ENCODE assay signal across 28 cellular contexts in genomic region chr2:168952424-168952823, GRCh38. TPM values are rescaled to one million over a fixed set of nuclear protein-coding genes. Genes with fewer than 3 reads are reported as not detected.
DNase-seq lines count a peak whose midpoint lies in the region; ATAC-seq, FAIRE-seq and TF ChIP-seq lines count a peak whose summit lies in the region.
"Had no signal": no experiment of that assay in that cellular context is flagged by ENCODE, and none has a peak within 500 bp of the region (broad histone marks: within the 10 kb centered on the region; RNA-seq: fewer than 3 reads in every experiment).

No MANE protein-coding gene starts in this region.

- peaks cover 9% of the 10 kb centered on the region for H3K36me3 Mint-ChIP-seq in endodermal cell (ENCODE audit: low read depth)

- H3K4me1 Mint-ChIP-seq in endodermal cell, result peaks cover 2% of the 10 kb centered on the region
- H3K4me1 Mint-ChIP-seq: CD8-positive, alpha-beta memory T cell had no signal

- peaks cover 60% of the 10 kb centered on the region for H3K9me3 ChIP-seq in endodermal cell (ENCODE audit: control insufficient read depth, low read length)
- no peaks in the 10 kb centered on the region for H3K9me3 ChIP-seq in small intestine (ENCODE audit: control insufficient read depth, low read depth)
- no peaks in the 10 kb centered on the region for H3K9me3 ChIP-seq in BE2C

- no peak overlapping the region for H3K27ac Mint-ChIP-seq in endodermal cell
- H3K27ac Mint-ChIP-seq: CD4-positive, alpha-beta T cell; CD8-positive, alpha-beta memory T cell had no signal

- FAIRE-seq in A204.1 (lab: Jason Lieb, UNC) (peak; percentile 30), small intestine (lab: Jason Lieb, UNC) (peak; percentile 36)
- FAIRE-seq: GM12878, GM12892, GM18507 had no signal

- H3K27me3 Mint-ChIP-seq in endodermal cell (ENCODE audit: insufficient read depth), result no peaks in the 10 kb centered on the region

- H3K4me3 Mint-ChIP-seq in endodermal cell, result no peak overlapping the region
- H3K4me3 Mint-ChIP-seq: CD4-positive, alpha-beta T cell; CD8-positive, alpha-beta memory T cell had no signal

- TF ChIP-seq CTCF in endodermal cell (conservative IDR thresholded peaks at IDR 0.05) (no peak), BE2C (IDR thresholded peaks at IDR 0.05; ENCODE audit: low read depth, low read length) (no peak)

- no peak for ATAC-seq in HG02588 (IDR thresholded peaks at IDR 0.05; ENCODE audit: unreplicated experiment)
- ATAC-seq: GM12878 had no signal

- H3K4me3 ChIP-seq in endodermal cell (ENCODE audit: low read length) (peak overlapping the region; percentile 4), small intestine (ENCODE audit: low read depth in 1 of 2, low read length in 2 of 2) (no peak overlapping the region), BE2C (ENCODE audit: low read depth, low read length) (no peak overlapping the region)
- H3K4me3 ChIP-seq: BLaER1 treated with 17β-estradiol and CSF1 and Interleukin-3, amounts not matched to agents 10 nM and 100 nM; GM12878 had no signal

- 92% methylated on average over 1 of the region's 1 CpG; no CpG with 5 or more reads in 1 of the 2 experiments for WGBS in endodermal cell (ENCODE audit: insufficient coverage in 1 of 2, insufficient read length in 1 of 2), 2 experiments
- 86 to 93% (median 92%) methylated on average over 1 of the region's 1 CpG for WGBS in small intestine, 3 donors

- H3K27me3 ChIP-seq in endodermal cell (ENCODE audit: control insufficient read depth, insufficient read depth, low read length, poor library complexity, severe bottlenecking), result no peaks in the 10 kb centered on the region
- no peaks in the 10 kb centered on the region for H3K27me3 ChIP-seq in small intestine (ENCODE audit: control insufficient read depth in 2 of 2, insufficient read depth in 2 of 2, low read length in 2 of 2)
- peaks cover 3% of the 10 kb centered on the region; the same call in 1 of the 2 replicates for H3K27me3 ChIP-seq in BE2C
- H3K27me3 ChIP-seq: BLaER1 treated with 17β-estradiol and CSF1 and Interleukin-3, amounts not matched to agents 10 nM and 100 nM had no signal

- peaks cover 48% of the 10 kb centered on the region for H3K9me3 Mint-ChIP-seq in endodermal cell
- H3K9me3 Mint-ChIP-seq: CD4-positive, alpha-beta T cell had no signal

- no peak overlapping the region for H3K27ac ChIP-seq in endodermal cell (ENCODE audit: low read depth, low read length)
- no peak overlapping the region for H3K27ac ChIP-seq in small intestine (ENCODE audit: low read depth in 1 of 2, low read length in 1 of 2)
- H3K27ac ChIP-seq: 22Rv1; BLaER1 treated with 17β-estradiol and CSF1 and Interleukin-3, amounts not matched to agents 10 nM and 100 nM; C4-2B had no signal

- no peaks in the 10 kb centered on the region for H3K4me1 ChIP-seq in endodermal cell (ENCODE audit: control insufficient read depth, insufficient read depth, low read length)
- no peaks in the 10 kb centered on the region for H3K4me1 ChIP-seq in small intestine (ENCODE audit: control insufficient read depth in 2 of 2, insufficient read depth in 1 of 2, low read depth in 1 of 2, low read length in 1 of 2)
- H3K4me1 ChIP-seq in BE2C, result no peaks in the 10 kb centered on the region
- H3K4me1 ChIP-seq: BLaER1 treated with 17β-estradiol and CSF1 and Interleukin-3, amounts not matched to agents 10 nM and 100 nM had no signal

- H3K36me3 ChIP-seq in endodermal cell (ENCODE audit: control insufficient read depth, insufficient read depth, low read length) (no peaks in the 10 kb centered on the region), small intestine (ENCODE audit: control insufficient read depth in 2 of 2, insufficient read depth in 2 of 2, low read length in 2 of 2) (no peaks in the 10 kb centered on the region), BE2C (no peaks in the 10 kb centered on the region)
- H3K36me3 ChIP-seq: BLaER1 treated with 17β-estradiol and CSF1 and Interleukin-3, amounts not matched to agents 10 nM and 100 nM had no signal

- H3K9ac ChIP-seq in endodermal cell (ENCODE audit: extremely low read depth, low read length, poor library complexity, severe bottlenecking), result no peak overlapping the region
- H3K9ac ChIP-seq: BLaER1 treated with 17β-estradiol and CSF1 and Interleukin-3, amounts not matched to agents 10 nM and 100 nM had no signal

- no peak for DNase-seq in endodermal cell
- DNase-seq in small intestine, result no peak
- DNase-seq in BE2C, result no peak
- DNase-seq: ACHN; CD4-positive, alpha-beta T cell; CD8-positive, alpha-beta memory T cell; COR-L47; DMS 273 treated with DMSO at 0.1 percent for 48 hours; DMS153; DMS53; DMS79; DND-41; EL; GDM1 had no signal

RNA-seq across cellular contexts. Expression of gene G6PC2, which starts 51.3 kb away (rescaled TPM):
- total RNA-seq in endodermal cell, result not detected
- not detected for polyA plus RNA-seq in endodermal cell (2013, experiment 1 of 2)
- not detected for polyA plus RNA-seq in endodermal cell (2013, experiment 2 of 2)
- under 1 TPM in 1 of 3 donors, not detected in 2; 0.12 TPM for polyA plus RNA-seq in small intestine
- not detected for polyA plus RNA-seq in BE2C (2012; ENCODE audit: insufficient read depth, insufficient read length, low read depth)
- total RNA-seq: A172; A673; CD4-positive, alpha-beta T cell; CD8-positive, alpha-beta memory T cell; Daoy; G401; GM12878 had no signal
- polyA plus RNA-seq: AG04450; BJ; CD8-positive, alpha-beta memory T cell; GM12878 had no signal
